21 cellular contexts compared by ENCODE assay signal in genomic region chr9:7790022-7790818, GRCh38.
"Had no signal": no experiment of that assay in that cellular context is flagged by ENCODE, and none has a peak within 500 bp of the region (broad histone marks: within the 10 kb centered on the region; RNA-seq: fewer than 3 reads in every experiment).

No MANE protein-coding gene starts in this region.

- H3K27ac Mint-ChIP-seq: endodermal cell; immature natural killer cell; memory B cell; mesothelial cell of epicardium; natural killer cell treated with Interleukin-12 subunit alpha and Interleukin-12 subunit beta and Interleukin-15 and Interleukin-18, amount 100 ng/mL, for 72 hours; progenitor cell of endocrine pancreas had no signal

- H3K9me3 Mint-ChIP-seq: endodermal cell; immature natural killer cell; memory B cell; mesothelial cell of epicardium; natural killer cell treated with Interleukin-12 subunit alpha and Interleukin-12 subunit beta and Interleukin-15 and Interleukin-18, amount 100 ng/mL, for 72 hours had no signal

- H3K4me1 ChIP-seq: foreskin keratinocyte, lower lobe of right lung, pancreas, tibial artery had no signal

- H3K27ac ChIP-seq: foreskin keratinocyte, left ventricle myocardium inferior, lower lobe of right lung, pancreas, tibial artery had no signal

- H3K27me3 ChIP-seq: foreskin keratinocyte, pancreas, tibial artery had no signal

- FAIRE-seq: colon, endothelial cell of umbilical vein, keratinocyte, pancreas had no signal

- H3K4me3 ChIP-seq: left ventricle myocardium inferior, lower lobe of right lung, pancreas, smooth muscle cell, tibial artery had no signal

- DNase-seq: dermis blood vessel endothelial cell; effector CD4-positive, alpha-beta T cell; endodermal cell; erythroblast; foreskin keratinocyte; immature natural killer cell; left ventricle myocardium inferior; lower lobe of right lung; occipital lobe; stimulated activated CD4-positive, alpha-beta T cell treated with anti-CD3 and anti-CD28 coated beads, Interleukin-2, amount 100 ng/mL, for 48 hours; stimulated activated naive CD4-positive, alpha-beta T cell treated with Interleukin-2 at 50 U/mL for 16 hours; tibial artery had no signal

- H3K27me3 Mint-ChIP-seq: memory B cell; natural killer cell treated with Interleukin-12 subunit alpha and Interleukin-12 subunit beta and Interleukin-15 and Interleukin-18, amount 100 ng/mL, for 72 hours; progenitor cell of endocrine pancreas had no signal

- H3K9me3 ChIP-seq: left ventricle myocardium inferior, lower lobe of right lung, pancreas, tibial artery had no signal

- H3K4me3 Mint-ChIP-seq: endodermal cell; immature natural killer cell; memory B cell; mesothelial cell of epicardium; natural killer cell treated with Interleukin-12 subunit alpha and Interleukin-12 subunit beta and Interleukin-15 and Interleukin-18, amount 100 ng/mL, for 72 hours had no signal

- H3K4me2 ChIP-seq: smooth muscle cell had no signal
